Comparison of ENCODE assay signal across 9 cellular contexts in the genomic region with DNA sequence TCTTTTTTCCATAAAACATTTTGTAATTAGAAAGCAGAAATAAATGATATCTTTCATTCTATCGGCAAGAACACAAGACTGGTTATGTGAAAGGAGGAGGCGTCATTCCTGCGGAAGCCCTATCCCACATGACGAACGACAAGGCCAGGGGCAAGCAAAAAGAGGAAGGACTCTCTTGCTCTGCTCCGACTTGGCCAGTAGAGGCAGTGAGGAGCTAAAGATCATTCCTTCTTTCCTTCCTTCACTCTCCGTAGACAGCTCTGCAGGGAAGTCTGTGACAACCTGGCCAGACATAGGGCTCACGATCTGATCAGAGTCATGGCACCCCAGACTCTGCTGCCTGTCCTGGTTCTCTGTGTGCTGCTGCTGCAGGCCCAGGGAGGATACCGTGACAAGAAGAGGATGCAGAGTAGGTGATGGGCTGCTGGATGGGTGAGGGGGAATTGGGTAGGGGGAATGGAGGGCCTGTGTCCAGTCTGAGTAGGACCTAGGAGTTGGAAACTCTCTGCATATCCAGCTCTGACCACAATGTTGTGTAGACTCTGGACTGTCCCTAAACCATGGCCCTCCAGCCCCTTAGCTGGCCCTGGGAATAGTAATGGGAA. TPM values are rescaled to one million over a fixed set of nuclear protein-coding genes. Genes with fewer than 3 reads are reported as not detected.
A peak's percentile ranks its signal among the peaks of the same experiment; 100 is the strongest.
DNase-seq lines count a peak whose midpoint lies in the region; ATAC-seq and TF ChIP-seq lines count a peak whose summit lies in the region.
"Had no signal": no experiment of that assay in that cellular context is flagged by ENCODE, and none has a peak within 500 bp of the region (broad histone marks: within the 10 kb centered on the region; RNA-seq: fewer than 3 reads in every experiment).

A gene (plus strand): TSS at position 244 of the 605 bp plus-strand sequence. CDS start 75 bp downstream, at position 319.

- H3K4me3 Mint-ChIP-seq in effector memory CD8-positive, alpha-beta T cell = no peak within 1 kb of the TSS
- no peak within 1 kb of the TSS for H3K4me3 Mint-ChIP-seq in mesothelial cell of epicardium

- TF ChIP-seq POLR2A in GM18505 (IDR thresholded peaks at IDR 0.05; ENCODE audit: borderline replicate concordance, extremely low read depth, insufficient read depth, insufficient read length) = no peak

- peak; percentile 36 for TF ChIP-seq CTCF in mesothelial cell of epicardium (IDR thresholded peaks at IDR 0.05; ENCODE audit: unreplicated experiment)

- ATAC-seq in effector memory CD8-positive, alpha-beta T cell (replicated peaks) = peak; percentile 50
- ATAC-seq in GM18505 (IDR thresholded peaks at IDR 0.05; ENCODE audit: unreplicated experiment) = no peak

- H3K27me3 Mint-ChIP-seq in effector memory CD8-positive, alpha-beta T cell = peaks cover 51 to 79% of the 10 kb centered on the region in 2 donors
- peaks cover 37% of the 10 kb centered on the region for H3K27me3 Mint-ChIP-seq in mesothelial cell of epicardium (ENCODE audit: low read depth)

- peaks cover 0 to 4% of the 10 kb centered on the region in 2 donors for H3K4me1 Mint-ChIP-seq in effector memory CD8-positive, alpha-beta T cell (ENCODE audit: low read depth in 2 of 2)
- H3K4me1 Mint-ChIP-seq in mesothelial cell of epicardium = no peaks in the 10 kb centered on the region

- H3K9me3 Mint-ChIP-seq in effector memory CD8-positive, alpha-beta T cell = peaks cover 0 to 2% of the 10 kb centered on the region in 2 donors
- H3K9me3 Mint-ChIP-seq in mesothelial cell of epicardium = peaks cover 8% of the 10 kb centered on the region

- DNase-seq in SIG-M5 treated with dmso at 0.1 percent for 504 hours (lab: John Stamatoyannopoulos, UW; ENCODE audit: unreplicated experiment) (peak; percentile 77), SIG-M5 (lab: John Stamatoyannopoulos, UW) (no peak), HuH-7.5 (ENCODE audit: low spot score) (peak; percentile 44), SW 1271 (lab: John Stamatoyannopoulos, UW) (peak; percentile 4 to 55), mesothelial cell of epicardium (ENCODE audit: low spot score in 2 of 2, unreplicated experiment in 2 of 2) (no peak), ureter (ENCODE audit: low spot score) (peak; percentile 51)
- DNase-seq in effector memory CD8-positive, alpha-beta T cell = no peak

- H3K27ac Mint-ChIP-seq in effector memory CD8-positive, alpha-beta T cell = no peak within 1 kb of the TSS
- no peak within 1 kb of the TSS for H3K27ac Mint-ChIP-seq in mesothelial cell of epicardium

- H3K36me3 Mint-ChIP-seq in effector memory CD8-positive, alpha-beta T cell (ENCODE audit: insufficient read depth) = no peaks in the 10 kb centered on the region
- H3K36me3 Mint-ChIP-seq in mesothelial cell of epicardium = no peaks in the 10 kb centered on the region

RNA-seq across cellular contexts. Expression of the gene that starts here (rescaled TPM):
- total RNA-seq in mesothelial cell of epicardium (not detected in 3 replicates), ureter (not detected)
- total RNA-seq: dermis microvascular lymphatic vessel endothelial cell had no signal

Comparison
In these comparisons a context has a peak if more than half of its experiments do, and no peak if none do; other contexts are left out.
1. DNase-seq: peak in SIG-M5 treated with dmso at 0.1 percent for 504 hours (single experiment), HuH-7.5 (single experiment) and SW 1271 (2 of 2); none in SIG-M5 (single experiment), effector memory CD8-positive, alpha-beta T cell (0 of 3) and mesothelial cell of epicardium (0 of 2).
2. Peak in DNase-seq in ureter; RNA of the gene not detected or under 1 TPM.